In genomic region chr7:124764071-124764846, GRCh38 we compare ENCODE assay signal across 8 cellular contexts. TPM values are rescaled to one million over a fixed set of nuclear protein-coding genes. Genes with fewer than 3 reads are reported as not detected.
DNase-seq lines count a peak whose midpoint lies in the region; ATAC-seq, FAIRE-seq and TF ChIP-seq lines count a peak whose summit lies in the region.

No MANE protein-coding gene starts in this region.

- H3K36me3 ChIP-seq in H1 (ENCODE audit: control insufficient read depth in 2 of 4, insufficient read depth in 4 of 4, low read length in 3 of 4), result no peaks in the 10 kb centered on the region

- H2BK5ac ChIP-seq in H1 (ENCODE audit: low read depth, low read length), result 0 out of 2 replicates have a peak overlapping the region, but pooled peaks have one; percentile 35

- H3K27ac ChIP-seq in H1 (ENCODE audit: low read depth, low read length), result no peak overlapping the region

- H3K4me3 ChIP-seq in AG04449 (ENCODE audit: low read depth, low read length) (peak overlapping the region; percentile 46), H1 (ENCODE audit: extremely low read depth in 1 of 4, insufficient read depth in 2 of 4, low read depth in 3 of 4, low read length in 4 of 4) (peak overlapping the region; percentile 66 to 86 (median 76))

- peaks cover 5 to 24% (median 18%) of the 10 kb centered on the region in 4 experiments; a peak in 6 of 7 replicates for H3K27me3 ChIP-seq in H1 (replicated peaks in 1 of 4; ENCODE audit: control insufficient read depth in 3 of 4, extremely low read depth in 1 of 4, insufficient read depth in 3 of 4, low read length in 3 of 4)

- TF ChIP-seq EP300 in H1 (IDR thresholded peaks at IDR 0.05; ENCODE audit: borderline replicate concordance in 1 of 2, low read depth in 2 of 2, low read length in 2 of 2), result no peak

- H3K27ac Mint-ChIP-seq in natural killer cell, result no peak overlapping the region

- H3K4me2 ChIP-seq in H1 (ENCODE audit: insufficient read depth in 1 of 2, low read depth in 2 of 2, low read length in 2 of 2), result peak overlapping the region; percentile 96 to 100

- H2BK12ac ChIP-seq in H1 (ENCODE audit: low read depth, low read length), result peak overlapping the region; percentile 75; the same call in 1 of the 2 replicates

- H4K20me1 ChIP-seq in H1 (replicated peaks in 1 of 2; ENCODE audit: control insufficient read depth in 1 of 2, insufficient read depth in 2 of 2, low read length in 2 of 2), result peaks cover 0 to 5% of the 10 kb centered on the region in 2 experiments

- peaks cover 0 to 2% of the 10 kb centered on the region in 2 donors for H3K9me3 Mint-ChIP-seq in natural killer cell

- intact Hi-C loops in natural killer cell (cut with micrococcal nuclease), result no loop called here

- H2AK5ac ChIP-seq in H1 (ENCODE audit: low read depth, low read length), result no peak overlapping the region

- H3K14ac ChIP-seq in H1 (ENCODE audit: insufficient read length), result no peak overlapping the region

- ATAC-seq in natural killer cell, result no peak

- H3K4me1 ChIP-seq in H1 (replicated peaks in 1 of 4; ENCODE audit: control insufficient read depth in 3 of 4, insufficient read depth in 4 of 4, low read length in 3 of 4), result peaks cover 5 to 9% (median 6%) of the 10 kb centered on the region in 4 experiments; a peak in 6 of 7 replicates

- CTCF ChIA-PET in AG04449 (lab: Yijun Ruan, JAX) (interaction anchor here (0.8 kb wide), 1 partner anchor 20 kb away, joined by 3 read pairs; no protein-coding TSS in a partner anchor), H1 (lab: Charles Lee; ENCODE audit: partially characterized antibody) (interaction anchor here (0.7 to 1.0 kb wide), 3 partner anchors 21 to 663 kb away, joined by 3 to 4 read pairs (median 4); no protein-coding TSS in a partner anchor)

- no peak for TF ChIP-seq RAD21 in H1 (IDR thresholded peaks at IDR 0.05 in 1 of 2, conservative IDR thresholded peaks at IDR 0.05 in 1 of 2; ENCODE audit: low read depth in 2 of 2, low read length in 2 of 2)

- TF ChIP-seq CTCF in AG04449 (IDR thresholded peaks at IDR 0.05; ENCODE audit: insufficient read depth, low read length, missing control alignments) (no peak), H1 (IDR thresholded peaks at IDR 0.05; ENCODE audit: control extremely low read depth in 1 of 3, insufficient read depth in 1 of 3, low read depth in 1 of 3, low read length in 3 of 3) (no peak), natural killer cell (IDR thresholded peaks at IDR 0.05) (no peak)

- peaks cover 0 to 21% of the 10 kb centered on the region in 2 experiments; a peak in 2 of 4 replicates for H3K79me2 ChIP-seq in H1 (ENCODE audit: control insufficient read depth in 1 of 2, insufficient read depth in 2 of 2, low read length in 2 of 2)

- H3K9ac ChIP-seq in H1 (replicated peaks in 1 of 4; ENCODE audit: extremely low read depth in 1 of 4, low read depth in 3 of 4, low read length in 3 of 4), result peak overlapping the region in 3 of 4 experiments; percentile 18 to 37 (median 19); a peak in 4 of 7 replicates

- no peak overlapping the region for H3K4ac ChIP-seq in H1 (replicated peaks; ENCODE audit: insufficient read length, low read depth, low read length)

- 4% methylated on average over 45 of the region's 48 CpGs; no CpG with 5 or more reads in 1 of the 2 experiments for WGBS in H1 (ENCODE audit: extremely low coverage in 1 of 2, insufficient coverage in 1 of 2, insufficient read length in 1 of 2, insufficient replicate concordance in 2 of 2, low coverage in 1 of 2, low lambda C conversion rate in 2 of 2, missing lambda C conversion rate in 1 of 2), 2 experiments

- no peak overlapping the region for H4K5ac ChIP-seq in H1 (ENCODE audit: insufficient read length, low read depth, low read length)

- FAIRE-seq in H1 (lab: Jason Lieb, UNC), result no peak

- peaks cover 24% of the 10 kb centered on the region for H3K23me2 ChIP-seq in H1 (ENCODE audit: low read depth, low read length)

- H3K4me3 Mint-ChIP-seq in natural killer cell, result peak overlapping the region; percentile 75

- no peak overlapping the region for H3K56ac ChIP-seq in H1 (replicated peaks; ENCODE audit: insufficient read length, low read depth, low read length)

- H2AFZ ChIP-seq in H1 (ENCODE audit: low read length), result peak overlapping the region; percentile 86

- peak overlapping the region; percentile 85 for H2BK120ac ChIP-seq in H1 (replicated peaks; ENCODE audit: low read depth, low read length)

- H3K4me1 Mint-ChIP-seq in natural killer cell, result peaks cover 17 to 22% of the 10 kb centered on the region in 2 donors

- no peak overlapping the region for H3K23ac ChIP-seq in H1 (ENCODE audit: insufficient read length)

- H2BK20ac ChIP-seq in H1 (ENCODE audit: low read length), result no peak overlapping the region

- peaks cover 18 to 20% of the 10 kb centered on the region in 2 donors for H3K27me3 Mint-ChIP-seq in natural killer cell (ENCODE audit: low read depth in 2 of 2)

- no peaks in the 10 kb centered on the region for H3K79me1 ChIP-seq in H1 (ENCODE audit: low read depth, low read length)

- H2BK15ac ChIP-seq in H1 (ENCODE audit: low read length), result no peak overlapping the region; the same call in 1 of the 2 replicates

- peak overlapping the region; percentile 34 for H4K91ac ChIP-seq in H1 (replicated peaks; ENCODE audit: insufficient read length, low read length)

- no peaks in the 10 kb centered on the region for H3K9me3 ChIP-seq in H1 (ENCODE audit: insufficient read depth in 2 of 2, low read depth in 1 of 2, low read length in 1 of 2)

- POLR2A ChIA-PET in AG04449 (lab: Yijun Ruan, JAX) (no interaction called here), H1 (lab: Charles Lee; ENCODE audit: partially characterized antibody) (no interaction called here)

- peak overlapping the region; percentile 66; the same call in 1 of the 2 replicates for H3K18ac ChIP-seq in H1 (ENCODE audit: extremely low read depth, low read length)

- DNase-seq in AG04449 (ENCODE audit: low read depth, low spot score) (no peak), HuH-7.5 (ENCODE audit: low spot score) (peak; percentile 23), H1 (ENCODE audit: low read depth in 1 of 2, low spot score in 2 of 2) (no peak), natural killer cell (no peak), glomerular visceral epithelial cell (ENCODE audit: extremely low spot score) (no peak), cerebellar cortex (ENCODE audit: low spot score) (no peak)
- DNase-seq in stimulated activated CD8-positive, alpha-beta memory T cell treated with anti-CD3 and anti-CD28 coated beads, Interleukin-4, amount 100 ng/mL, for 48 hours, result no peak
- DNase-seq in NK-92 treated with Interleukin-12 subunit alpha and Interleukin-12 subunit beta, amount 100 ng/mL, for 24 hours (lab: John Stamatoyannopoulos, UW), result no peak

- no peak for TF ChIP-seq POLR2A in H1 (IDR thresholded peaks at IDR 0.05; ENCODE audit: control extremely low read depth in 1 of 2, low read depth in 2 of 2, low read length in 2 of 2)

- H4K8ac ChIP-seq in H1 (ENCODE audit: extremely low read depth, insufficient read depth, low read length), result no peak overlapping the region; the same call in 1 of the 2 replicates

- H3K36me3 Mint-ChIP-seq in natural killer cell, result peaks cover 13% of the 10 kb centered on the region

TF ChIP-seq in H1, 55 proteins besides CTCF, POLR2A, EP300 and RAD21 (continues in another document):
- no peak for TF ChIP-seq SP4 (IDR thresholded peaks at IDR 0.05; ENCODE audit: low read length)
- TF ChIP-seq SUZ12 (IDR thresholded peaks at IDR 0.05; ENCODE audit: low read length), result peak; percentile 59
- TF ChIP-seq TEAD4 (IDR thresholded peaks at IDR 0.05; ENCODE audit: low read depth, low read length), result no peak
- TF ChIP-seq RXRA (IDR thresholded peaks at IDR 0.05; ENCODE audit: insufficient read depth, low read depth, low read length), result no peak
- TF ChIP-seq ASH2L (IDR thresholded peaks at IDR 0.05; ENCODE audit: low read length), result peak; percentile 42
- no peak for TF ChIP-seq BRCA1 (IDR thresholded peaks at IDR 0.05; ENCODE audit: low read depth, low read length)
- no peak for TF ChIP-seq ATF3 (IDR thresholded peaks at IDR 0.05; ENCODE audit: insufficient read depth, low read depth, low read length)
- peak; percentile 95 for TF ChIP-seq KDM4A (IDR thresholded peaks at IDR 0.05; ENCODE audit: low read depth, low read length, severe bottlenecking)
- no peak for TF ChIP-seq KDM5A (IDR thresholded peaks at IDR 0.05; ENCODE audit: low read length)
- TF ChIP-seq HDAC2 (IDR thresholded peaks at IDR 0.05; ENCODE audit: borderline replicate concordance in 1 of 2, low read depth in 2 of 2, low read length in 2 of 2), result no peak
- peak; percentile 63 for TF ChIP-seq EZH2 (IDR thresholded peaks at IDR 0.05; ENCODE audit: low read depth, low read length, severe bottlenecking)
- TF ChIP-seq FOSL1 (IDR thresholded peaks at IDR 0.05; ENCODE audit: insufficient read depth, low read depth, low read length), result no peak
- no peak for TF ChIP-seq CHD2 (IDR thresholded peaks at IDR 0.05; ENCODE audit: low read length)
- TF ChIP-seq SIN3A (conservative IDR thresholded peaks at IDR 0.05 in 1 of 2, IDR thresholded peaks at IDR 0.05 in 1 of 2; ENCODE audit: low read depth in 1 of 2, low read length in 2 of 2), result no peak
- no peak for TF ChIP-seq JUND (IDR thresholded peaks at IDR 0.05; ENCODE audit: low read length)

RNA-seq across cellular contexts. Expression of gene GPR37, which starts 1.3 kb away (rescaled TPM):
- total RNA-seq in H1 (2021; fragmentation: NEBNext Ultra II Directional; extraction: Animal tissue kit (Norgen Biotek cat#: 25700)), result 15.5 and 17.4 TPM in 2 replicates
- 1.5 and 3.1 TPM in 2 replicates for polyA plus RNA-seq in H1 (2011; rRNA removed)
- 2.2 TPM for polyA plus RNA-seq in H1 (2011; cell fraction: cytosol; rRNA removed)
- polyA plus RNA-seq in H1 (2011; cell fraction: nucleus; rRNA removed), result 3.0 TPM
- polyA plus RNA-seq in H1 (2012, experiment 1 of 2), result 5.0 to 7.8 TPM (median 6.1 TPM) in 4 replicates
- 5.4 TPM for polyA plus RNA-seq in H1 (2012, experiment 2 of 2)
- polyA plus RNA-seq in H1 (2013, experiment 1 of 2), result 24.4 TPM
- polyA plus RNA-seq in H1 (2013, experiment 2 of 2), result 24.6 TPM
- polyA minus RNA-seq in H1 (2011; rRNA and poly(A)+ RNA removed), result 3.4 and 4.6 TPM in 2 replicates
- polyA minus RNA-seq in H1 (2011; cell fraction: cytosol; rRNA and poly(A)+ RNA removed), result 2.7 TPM
- polyA minus RNA-seq in H1 (2011; cell fraction: nucleus; rRNA and poly(A)+ RNA removed), result 5.5 TPM
- total RNA-seq in natural killer cell, result not detected

Comparison
In these comparisons a context has a peak if more than half of its experiments do, and no peak if none do; other contexts are left out.
1. RNA of gene GPR37, which starts 1.3 kb away (total RNA-seq): 15.5 to 17.4 TPM in H1; not detected in natural killer cell; every median in the first group is over 10 times any median in the second.